In the genomic region with DNA sequence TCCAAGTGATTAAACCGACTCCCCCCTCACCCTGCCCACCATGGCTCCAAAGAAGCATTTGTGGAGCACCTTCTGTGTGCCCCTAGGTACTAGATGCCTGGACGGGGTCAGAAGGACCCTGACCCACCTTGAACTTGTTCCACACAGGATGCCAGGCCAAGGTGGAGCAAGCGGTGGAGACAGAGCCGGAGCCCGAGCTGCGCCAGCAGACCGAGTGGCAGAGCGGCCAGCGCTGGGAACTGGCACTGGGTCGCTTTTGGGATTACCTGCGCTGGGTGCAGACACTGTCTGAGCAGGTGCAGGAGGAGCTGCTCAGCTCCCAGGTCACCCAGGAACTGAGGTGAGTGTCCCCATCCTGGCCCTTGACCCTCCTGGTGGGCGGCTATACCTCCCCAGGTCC, we compare ENCODE assay signal across 18 cellular contexts. TPM values are rescaled to one million over a fixed set of nuclear protein-coding genes. Genes with fewer than 3 reads are reported as not detected.
A peak's percentile ranks its signal among the peaks of the same experiment; 100 is the strongest.
DNase-seq lines count a peak whose midpoint lies in the region; ATAC-seq and TF ChIP-seq lines count a peak whose summit lies in the region.
"Had no signal": no experiment of that assay in that cellular context is flagged by ENCODE, and none has a peak within 500 bp of the region (broad histone marks: within the 10 kb centered on the region; RNA-seq: fewer than 3 reads in every experiment).

No MANE protein-coding gene starts in this region.

- no peak overlapping the region for H4K12ac ChIP-seq in trophoblast cell (ENCODE audit: low read depth, low read length)

- H3K9me2 ChIP-seq in SK-N-SH (no peaks in the 10 kb centered on the region), OCI-LY7 (ENCODE audit: insufficient read depth, low read length) (no peaks in the 10 kb centered on the region)

- no peak overlapping the region for H4K91ac ChIP-seq in trophoblast cell (ENCODE audit: low read depth, low read length)

- H3K27ac ChIP-seq in SK-N-SH (ENCODE audit: low read depth in 2 of 2, low read length in 1 of 2) (no peak overlapping the region), trophoblast cell (ENCODE audit: low read depth, low read length) (no peak overlapping the region), OCI-LY7 (ENCODE audit: low read depth, low read length, poor library complexity, severe bottlenecking) (no peak overlapping the region)
- H3K27ac ChIP-seq: 22Rv1, C4-2B, SJCRH30 had no signal

- no peak for ATAC-seq in SK-N-SH treated with all-trans-retinoic acid at 6 μM for 48 hours
- ATAC-seq: K562, PC-3 had no signal

- H3K14ac ChIP-seq in trophoblast cell (ENCODE audit: low read length), result no peak overlapping the region

- POLR2A ChIA-PET in SK-N-SH (lab: Yijun Ruan, JAX) (no interaction called here), OCI-LY7 (lab: Charles Lee) (no interaction called here)

- no peak for TF ChIP-seq RAD21 in SK-N-SH (IDR thresholded peaks at IDR 0.05; ENCODE audit: low read length)

- H2BK120ac ChIP-seq in trophoblast cell (ENCODE audit: insufficient read depth, low read length, poor library complexity), result no peak overlapping the region

- no peak for TF ChIP-seq EP300 in SK-N-SH (IDR thresholded peaks at IDR 0.05; ENCODE audit: borderline replicate concordance in 1 of 2, low read depth in 1 of 2, low read length in 1 of 2)

- H3K4me3 ChIP-seq in SK-N-SH (ENCODE audit: low read depth in 2 of 2, low read length in 1 of 2), result no peak overlapping the region
- H3K4me3 ChIP-seq in iPS-15b (ENCODE audit: low read depth, low read length), result peak overlapping the region; percentile 100
- H3K4me3 ChIP-seq in trophoblast cell (ENCODE audit: low read depth, low read length), result no peak overlapping the region
- H3K4me3 ChIP-seq in OCI-LY7 (ENCODE audit: low read depth, low read length, poor library complexity, severe bottlenecking), result no peak overlapping the region
- H3K4me3 ChIP-seq: K562, SJCRH30 had no signal

- intact Hi-C loops in OCI-LY7 (cut with micrococcal nuclease; ENCODE audit: unreplicated experiment), result no loop called here

- 76% methylated on average over 4 of the region's 12 CpGs for WGBS in SK-N-SH (ENCODE audit: low lambda C conversion rate)
- no CpG with 5 or more reads among the region's 12 CpGs for WGBS in trophoblast cell (ENCODE audit: extremely low coverage, insufficient coverage, insufficient read length)

- H3K36me3 ChIP-seq in SK-N-SH (replicated peaks in 1 of 2; ENCODE audit: control insufficient read depth in 1 of 2, insufficient read depth in 2 of 2, low read length in 1 of 2), result no peaks in the 10 kb centered on the region
- H3K36me3 ChIP-seq in iPS-15b (ENCODE audit: control insufficient read depth, insufficient read depth, low read length), result peaks cover 32% of the 10 kb centered on the region
- peaks cover 28 to 32% of the 10 kb centered on the region in 2 experiments for H3K36me3 ChIP-seq in trophoblast cell (ENCODE audit: control insufficient read depth in 1 of 2, insufficient read depth in 2 of 2, low read length in 2 of 2)
- H3K36me3 ChIP-seq in OCI-LY7 (ENCODE audit: insufficient read depth, low read length), result peaks cover 22% of the 10 kb centered on the region

- H3K4ac ChIP-seq in trophoblast cell (ENCODE audit: low read depth, low read length), result no peak overlapping the region

- H3K9me3 ChIP-seq in SK-N-SH, result no peaks in the 10 kb centered on the region
- no peaks in the 10 kb centered on the region for H3K9me3 ChIP-seq in iPS-15b (ENCODE audit: control insufficient read depth, insufficient read depth, low read length)
- no peaks in the 10 kb centered on the region for H3K9me3 ChIP-seq in trophoblast cell (ENCODE audit: insufficient read depth, low read depth, low read length)
- H3K9me3 ChIP-seq in OCI-LY7 (ENCODE audit: low read length), result no peaks in the 10 kb centered on the region
- H3K9me3 ChIP-seq: SJCRH30 had no signal

- TF ChIP-seq CTCF in SK-N-SH (IDR thresholded peaks at IDR 0.05) (no peak), OCI-LY7 (conservative IDR thresholded peaks at IDR 0.05; ENCODE audit: low read length) (no peak)

- no peak overlapping the region for H2BK5ac ChIP-seq in trophoblast cell (ENCODE audit: low read depth, low read length, poor library complexity)

- no peak overlapping the region for H2AK5ac ChIP-seq in trophoblast cell (ENCODE audit: low read length)

- BruUV-seq in OCI-LY7 (replicated peaks; lab: Mats Ljungman, UMichigan), result no TSS peak

- DNase-seq in SK-N-SH (peak; percentile 8), trophoblast cell (no peak), cerebellum (ENCODE audit: low spot score) (no peak), OCI-LY7 (ENCODE audit: low spot score) (no peak)
- DNase-seq: AML-193, DMS79 treated with DMSO at 0.1 percent for 48 hours, GOT3, NCI-H1105, NCI-H1694 treated with DMSO at 0.1 percent for 48 hours, NCI-H774, PC-3, SJCRH30 had no signal

- H3F3A ChIP-seq in SK-N-SH (replicated peaks; ENCODE audit: insufficient read depth), result peaks cover 21% of the 10 kb centered on the region

- no peak overlapping the region for H3K23ac ChIP-seq in trophoblast cell (ENCODE audit: low read length)

- H3K79me2 ChIP-seq in SK-N-SH (ENCODE audit: insufficient read depth), result no peaks in the 10 kb centered on the region
- H3K79me2 ChIP-seq in trophoblast cell (ENCODE audit: control insufficient read depth, insufficient read depth, low read length, poor library complexity), result peaks cover 4% of the 10 kb centered on the region
- no peaks in the 10 kb centered on the region for H3K79me2 ChIP-seq in OCI-LY7 (ENCODE audit: insufficient read depth, low read depth, low read length)

- CTCF ChIA-PET in SK-N-SH (lab: Yijun Ruan, JAX), result interaction anchor here (6.2 kb wide), 1 partner anchor 44 kb away, joined by 57 read pairs; no protein-coding TSS in a partner anchor
- CTCF ChIA-PET in OCI-LY7 (lab: Charles Lee; ENCODE audit: unreplicated experiment), result interaction anchor here (0.6 kb wide), 1 partner anchor 66 kb away, joined by 3 read pairs; no protein-coding TSS in a partner anchor

- H3K4me1 ChIP-seq in SK-N-SH (ENCODE audit: control insufficient read depth in 1 of 2, insufficient read depth in 2 of 2, low read depth in 1 of 2, low read length in 1 of 2) (peaks cover 4 to 14% of the 10 kb centered on the region in 2 experiments; a peak in 1 of 4 replicates), iPS-15b (ENCODE audit: control insufficient read depth, insufficient read depth, low read length) (peaks cover 2% of the 10 kb centered on the region), trophoblast cell (ENCODE audit: control insufficient read depth in 1 of 2, insufficient read depth in 2 of 2, low read length in 2 of 2) (peaks cover 8 to 12% of the 10 kb centered on the region in 2 experiments), OCI-LY7 (ENCODE audit: insufficient read depth, low read length, poor library complexity, severe bottlenecking) (peaks cover 15% of the 10 kb centered on the region)

- no peak overlapping the region for H3K4me2 ChIP-seq in SK-N-SH
- no peak overlapping the region for H3K4me2 ChIP-seq in trophoblast cell (ENCODE audit: low read length)
- H3K4me2 ChIP-seq in OCI-LY7 (ENCODE audit: low read length), result no peak overlapping the region

- H2AFZ ChIP-seq in SK-N-SH (ENCODE audit: low read depth) (no peak overlapping the region), trophoblast cell (ENCODE audit: insufficient read depth, low read length, poor library complexity) (no peak overlapping the region), OCI-LY7 (ENCODE audit: low read length) (no peak overlapping the region)

- H2BK12ac ChIP-seq in trophoblast cell (ENCODE audit: low read length), result no peak overlapping the region

- H4K8ac ChIP-seq in trophoblast cell (ENCODE audit: low read depth, low read length), result no peak overlapping the region

- peaks cover 10% of the 10 kb centered on the region for H3K79me1 ChIP-seq in trophoblast cell (ENCODE audit: low read length)

- H3K27me3 ChIP-seq in SK-N-SH (ENCODE audit: insufficient read depth), result no peaks in the 10 kb centered on the region
- H3K27me3 ChIP-seq in iPS-15b (ENCODE audit: control insufficient read depth, insufficient read depth, low read length), result no peaks in the 10 kb centered on the region
- no peaks in the 10 kb centered on the region for H3K27me3 ChIP-seq in trophoblast cell (ENCODE audit: insufficient read depth, low read length)
- H3K27me3 ChIP-seq: SJCRH30 had no signal

- H4K20me1 ChIP-seq in SK-N-SH (ENCODE audit: insufficient read depth) (no peaks in the 10 kb centered on the region), OCI-LY7 (ENCODE audit: insufficient read depth, low read length) (no peaks in the 10 kb centered on the region)

- H3K18ac ChIP-seq in trophoblast cell (ENCODE audit: low read length), result peak overlapping the region; percentile 36

- H3K9ac ChIP-seq in SK-N-SH (no peak overlapping the region), iPS-15b (ENCODE audit: low read depth, low read length) (no peak overlapping the region), trophoblast cell (ENCODE audit: low read length) (no peak overlapping the region)

RNA-seq across cellular contexts. Expression of a gene that starts 2.0 kb away (rescaled TPM):
- 56.0 and 65.7 TPM in 2 replicates for polyA plus RNA-seq in SK-N-SH (2012; rRNA removed)
- 35.0 and 48.7 TPM in 2 replicates for polyA plus RNA-seq in SK-N-SH (2012; cell fraction: cytosol; rRNA removed)
- 58.4 and 73.3 TPM in 2 replicates for polyA plus RNA-seq in SK-N-SH (2012; cell fraction: nucleus; rRNA removed)
- 836 and 837 TPM in 2 replicates for polyA plus RNA-seq in trophoblast cell (2013)
- total RNA-seq in cerebellum, result 52.8 TPM
- 2.1 and 3.3 TPM in 2 replicates for total RNA-seq in OCI-LY7 (2014; rRNA removed; shearing (Covaris generic))
- total RNA-seq in OCI-LY7 (2022), result 1.1 and 1.8 TPM in 2 replicates

RNA-seq across cellular contexts. Expression of a gene that starts 6.8 kb away (rescaled TPM):
- polyA plus RNA-seq in SK-N-SH (2012; rRNA removed), result 0.73 and 2.7 TPM in 2 replicates
- polyA plus RNA-seq in SK-N-SH (2012; cell fraction: cytosol; rRNA removed), result 0.98 and 1.0 TPM in 2 replicates
- 0.21 and 2.9 TPM in 2 replicates for polyA plus RNA-seq in SK-N-SH (2012; cell fraction: nucleus; rRNA removed)
- polyA plus RNA-seq in trophoblast cell (2013), result 192 and 210 TPM in 2 replicates
- 3.7 TPM for total RNA-seq in cerebellum
- total RNA-seq in OCI-LY7 (2014; rRNA removed; shearing (Covaris generic)), result not detected in 2 replicates
- total RNA-seq in OCI-LY7 (2022), result 1.9 TPM in 1 of 2 replicates, not detected in the other

RNA-seq across cellular contexts. Expression of a gene that starts 16.6 kb away (rescaled TPM):
- 66.9 and 78.9 TPM in 2 replicates for polyA plus RNA-seq in SK-N-SH (2012; rRNA removed)
- polyA plus RNA-seq in SK-N-SH (2012; cell fraction: cytosol; rRNA removed), result 35.9 and 62.2 TPM in 2 replicates
- polyA plus RNA-seq in SK-N-SH (2012; cell fraction: nucleus; rRNA removed), result 55.6 and 65.1 TPM in 2 replicates
- polyA plus RNA-seq in trophoblast cell (2013), result 49.1 and 50.5 TPM in 2 replicates
- total RNA-seq in cerebellum (22.0 TPM), OCI-LY7 (2022) (58.9 and 80.9 TPM in 2 replicates)
- total RNA-seq in OCI-LY7 (2014; rRNA removed; shearing (Covaris generic)), result 89.7 and 90.1 TPM in 2 replicates

RNA-seq across cellular contexts. Expression of a gene that starts 34.4 kb away (rescaled TPM):
- not detected in 2 replicates for polyA plus RNA-seq in SK-N-SH (2012; rRNA removed)
- not detected in 2 replicates for polyA plus RNA-seq in SK-N-SH (2012; cell fraction: cytosol; rRNA removed)
- not detected in 2 replicates for polyA plus RNA-seq in SK-N-SH (2012; cell fraction: nucleus; rRNA removed)
- not detected in 2 replicates for polyA plus RNA-seq in trophoblast cell (2013)
- not detected for total RNA-seq in cerebellum
- total RNA-seq in OCI-LY7 (2014; rRNA removed; shearing (Covaris generic)), result not detected in 2 replicates
- not detected in 2 replicates for total RNA-seq in OCI-LY7 (2022)
- total RNA-seq: K562, NCI-H460, PC-3 had no signal

RNA-seq across cellular contexts. Expression of a gene that starts 38.2 kb away (rescaled TPM):
- polyA plus RNA-seq in SK-N-SH (2012; rRNA removed), result not detected in 2 replicates
- not detected in 2 replicates for polyA plus RNA-seq in SK-N-SH (2012; cell fraction: cytosol; rRNA removed)
- polyA plus RNA-seq in SK-N-SH (2012; cell fraction: nucleus; rRNA removed), result not detected in 2 replicates
- not detected in 2 replicates for polyA plus RNA-seq in trophoblast cell (2013)
- 0.91 TPM for total RNA-seq in cerebellum
- 0.35 TPM in 1 of 2 replicates, not detected in the other for total RNA-seq in OCI-LY7 (2014; rRNA removed; shearing (Covaris generic))
- total RNA-seq in OCI-LY7 (2022), result not detected in 2 replicates
- total RNA-seq: NCI-H460, PC-3, SJCRH30 had no signal

Comparison
In these comparisons a context has a peak if more than half of its experiments do, and no peak if none do; other contexts are left out.
1. RNA of a gene that starts 2.0 kb away (total RNA-seq): 52.8 TPM in cerebellum (single experiment); 1.1 to 3.3 TPM in OCI-LY7; every median in the first group is over 10 times any median in the second.